29 cellular contexts compared by ENCODE assay signal in genomic region chr11:116478205-116478604, GRCh38.
"Had no signal": no experiment of that assay in that cellular context is flagged by ENCODE, and none has a peak within 500 bp of the region (broad histone marks: within the 10 kb centered on the region; RNA-seq: fewer than 3 reads in every experiment).

No MANE protein-coding gene starts in this region.

- H3K27me3 ChIP-seq: brain microvascular endothelial cell, Peyer's patch, SJSA1 had no signal

- H3K4me3 ChIP-seq: Peyer's patch, SJSA1 had no signal

- H3K9me3 ChIP-seq: Peyer's patch, SJSA1 had no signal

- ATAC-seq: activated CD8-positive, alpha-beta T cell treated with anti-CD3 and anti-CD28 coated beads for 36 hours; activated T-cell treated with anti-CD3 and anti-CD28 coated beads, Interleukin-2, amount 50 U/mL, for 72 hours; activated T-helper 17 cell treated with anti-CD3 and anti-CD28 coated beads, Interleukin-2, amount 50 U/mL, for 72 hours; PC-3 had no signal

- H3K9me3 Mint-ChIP-seq: activated CD4-positive, alpha-beta T cell treated with anti-CD3 and anti-CD28 coated beads, Interleukin-2, amount 10 ng/mL, durations not matched to agents 24 days and 14 days; activated CD8-positive, alpha-beta T cell treated with anti-CD3 and anti-CD28 coated beads for 36 hours; activated naive CD8-positive, alpha-beta T cell treated with anti-CD3 and anti-CD28 coated beads for 36 hours; activated T-cell treated with anti-CD3 and anti-CD28 coated beads, Interleukin-2, amount 50 U/mL, for 72 hours; activated T-helper 17 cell treated with anti-CD3 and anti-CD28 coated beads, Interleukin-2, amount 50 U/mL, for 72 hours; T-helper 1 cell treated with Interleukin-12 subunit alpha and Interleukin-12 subunit beta and Interleukin-4 antibody, amounts not matched to agents 30 μg/mL and 1 μg/mL, for 36 hours; T-helper 2 cell treated with Interferon-gamma antibody and Interleukin-4, amounts not matched to agents 5 μg/mL and 100 μg/mL, for 36 hours had no signal

- H3K4me1 ChIP-seq: Peyer's patch had no signal

- H3K27ac ChIP-seq: brain microvascular endothelial cell, Peyer's patch, SJSA1 had no signal

- H3K36me3 Mint-ChIP-seq: activated naive CD8-positive, alpha-beta T cell treated with anti-CD3 and anti-CD28 coated beads for 36 hours had no signal

- H3K4me1 Mint-ChIP-seq: activated CD4-positive, alpha-beta T cell treated with anti-CD3 and anti-CD28 coated beads, Interleukin-2, amount 10 ng/mL, durations not matched to agents 24 days and 14 days; activated naive CD8-positive, alpha-beta T cell treated with anti-CD3 and anti-CD28 coated beads for 36 hours; activated T-helper 17 cell treated with anti-CD3 and anti-CD28 coated beads, Interleukin-2, amount 50 U/mL, for 72 hours had no signal

- H3K36me3 ChIP-seq: brain microvascular endothelial cell, Peyer's patch, SJSA1 had no signal

- H3K27ac Mint-ChIP-seq: activated CD4-positive, alpha-beta T cell treated with anti-CD3 and anti-CD28 coated beads, Interleukin-2, amount 10 ng/mL, durations not matched to agents 24 days and 14 days; activated CD8-positive, alpha-beta T cell treated with anti-CD3 and anti-CD28 coated beads for 36 hours; activated naive CD8-positive, alpha-beta T cell treated with anti-CD3 and anti-CD28 coated beads for 36 hours; activated T-cell treated with anti-CD3 and anti-CD28 coated beads, Interleukin-2, amount 50 U/mL, for 72 hours; activated T-helper 17 cell treated with anti-CD3 and anti-CD28 coated beads, Interleukin-2, amount 50 U/mL, for 72 hours; T-helper 1 cell treated with Interleukin-12 subunit alpha and Interleukin-12 subunit beta and Interleukin-4 antibody, amounts not matched to agents 30 μg/mL and 1 μg/mL, for 36 hours; T-helper 2 cell treated with Interferon-gamma antibody and Interleukin-4, amounts not matched to agents 5 μg/mL and 100 μg/mL, for 36 hours had no signal

- DNase-seq: activated CD4-positive, alpha-beta T cell treated with anti-CD3 and anti-CD28 coated beads, Interleukin-2, amount 10 ng/mL, durations not matched to agents 24 days and 14 days; activated CD4-positive, alpha-beta T cell treated with anti-CD3 and anti-CD28 coated beads, Interleukin-2, amount 50 U/mL, for 4 hours; activated CD8-positive, alpha-beta T cell treated with anti-CD3 and anti-CD28 coated beads for 36 hours; activated effector memory CD4-positive, alpha-beta T cell treated with anti-CD3 and anti-CD28 coated beads, Interleukin-2, amount 50 U/mL, for 16 hours; activated naive CD4-positive, alpha-beta T cell; activated naive CD4-positive, alpha-beta T cell treated with anti-CD3 and anti-CD28 coated beads, Interleukin-2, amount 50 U/mL, for 16 hours; activated naive CD8-positive, alpha-beta T cell treated with anti-CD3 and anti-CD28 coated beads for 36 hours; activated T-cell treated with anti-CD3 and anti-CD28 coated beads, Interleukin-2, amount 50 U/mL, for 1 hour; activated T-cell treated with anti-CD3 and anti-CD28 coated beads, Interleukin-2, amount 50 U/mL, for 72 hours; amniotic stem cell; aorta; brain microvascular endothelial cell; central memory CD4-positive, alpha-beta T cell; Karpas-422; NCI-H1105; NCI-H1417 treated with DMSO at 0.1 percent for 48 hours; NCI-H187 treated with DMSO at 0.1 percent for 48 hours; NCI-H2081 treated with DMSO at 0.1 percent for 48 hours; NCI-H226; NCI-H446 treated with DMSO at 0.1 percent for 48 hours; NK-92 treated with Interleukin-12 subunit alpha and Interleukin-12 subunit beta, amount 100 ng/mL, for 24 hours; PC-3; Peyer's patch; RPMI8226; SHP77 treated with DMSO at 0.1 percent for 48 hours had no signal

- H3K4me3 Mint-ChIP-seq: activated CD4-positive, alpha-beta T cell treated with anti-CD3 and anti-CD28 coated beads, Interleukin-2, amount 10 ng/mL, durations not matched to agents 24 days and 14 days; activated CD8-positive, alpha-beta T cell treated with anti-CD3 and anti-CD28 coated beads for 36 hours; activated naive CD8-positive, alpha-beta T cell treated with anti-CD3 and anti-CD28 coated beads for 36 hours; activated T-cell treated with anti-CD3 and anti-CD28 coated beads, Interleukin-2, amount 50 U/mL, for 72 hours; activated T-helper 17 cell treated with anti-CD3 and anti-CD28 coated beads, Interleukin-2, amount 50 U/mL, for 72 hours; T-helper 1 cell treated with Interleukin-12 subunit alpha and Interleukin-12 subunit beta and Interleukin-4 antibody, amounts not matched to agents 30 μg/mL and 1 μg/mL, for 36 hours; T-helper 2 cell treated with Interferon-gamma antibody and Interleukin-4, amounts not matched to agents 5 μg/mL and 100 μg/mL, for 36 hours had no signal
